ENCODE assay signal across 8 cellular contexts in the genomic region with DNA sequence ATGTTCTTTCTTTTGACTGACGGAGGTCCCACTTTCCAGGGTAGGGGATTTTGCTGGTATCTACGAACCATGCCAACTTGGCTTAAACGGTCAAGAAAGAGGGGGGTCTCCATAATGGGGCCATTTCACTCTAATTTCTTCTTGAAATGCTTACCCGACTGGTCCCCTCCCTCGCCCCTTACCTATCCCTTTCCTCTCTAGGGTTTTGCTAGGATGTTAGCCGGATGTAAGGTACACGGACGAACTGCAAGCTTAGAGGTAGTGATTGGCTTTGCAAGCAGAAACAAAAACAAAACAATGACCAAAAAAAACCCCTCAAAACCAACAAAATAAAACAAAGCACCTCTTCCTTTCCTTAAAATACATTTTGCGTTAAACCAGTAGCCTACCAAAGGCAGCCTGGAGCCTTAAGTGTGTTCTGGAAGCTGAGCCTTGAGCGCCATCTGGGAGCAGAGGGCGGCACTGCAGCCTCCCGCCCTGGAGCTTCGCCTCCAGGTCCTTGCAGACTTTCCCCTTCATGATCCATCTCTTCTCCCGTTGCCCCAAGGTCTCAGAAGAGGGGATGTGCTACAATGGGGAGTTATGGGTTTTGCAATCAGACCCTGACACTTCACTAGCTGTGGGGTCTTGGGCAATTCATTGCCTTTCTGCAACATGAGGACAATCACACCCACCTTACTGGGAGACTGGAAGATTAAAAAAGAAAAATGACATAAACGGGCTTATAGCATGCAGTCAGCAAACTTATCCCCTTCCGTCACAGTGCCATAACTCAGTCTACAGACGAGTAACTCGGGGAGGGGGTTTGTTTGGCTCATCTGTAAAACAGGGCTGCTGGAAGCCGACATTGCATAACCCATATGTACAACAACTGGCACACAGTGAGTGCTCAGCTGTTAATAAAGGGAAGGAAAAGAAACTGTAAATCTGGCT.
DNase-seq lines count a peak whose midpoint lies in the region; TF ChIP-seq lines count a peak whose summit lies in the region.
"Not testable (repeated sequence)": the region's sequence is repeated elsewhere in the genome, so short reads cannot be mapped to it uniquely, and the experiment has no call there.

No MANE protein-coding gene starts in this region.

- not testable (repeated sequence) for DNase-seq in CD14-positive monocyte (ENCODE audit: low spot score); GM20000 (ENCODE audit: low spot score); WERI-Rb-1
- DNase-seq in NCI-H1694 treated with DMSO at 0.1 percent for 48 hours (lab: John Stamatoyannopoulos, UW) (peak; percentile 1), foreskin melanocyte (peak; percentile 2), midbrain (lab: John Stamatoyannopoulos, UW) (peak; percentile 10)
- peak; percentile 2 for DNase-seq in stimulated activated CD4-positive, alpha-beta T cell treated with anti-CD3 and anti-CD28 coated beads, Interleukin-15, amount 100 ng/mL, for 24 hours

- not testable (repeated sequence) for H3K4me3 ChIP-seq in WERI-Rb-1 (ENCODE audit: low read depth, low read length)

- H3K36me3 Mint-ChIP-seq in CD14-positive monocyte, brain: not testable (repeated sequence)

- TF ChIP-seq CTCF in CD14-positive monocyte (IDR thresholded peaks at IDR 0.05) (peak; percentile 72), GM20000 (IDR thresholded peaks at IDR 0.05; ENCODE audit: extremely low read depth, missing control alignments) (peak; percentile 32), WERI-Rb-1 (IDR thresholded peaks at IDR 0.05; ENCODE audit: low read depth, low read length) (peak; percentile 55), brain (conservative IDR thresholded peaks at IDR 0.05) (peak; percentile 81 to 86)

- H3K27me3 Mint-ChIP-seq in CD14-positive monocyte (ENCODE audit: low read depth in 3 of 3); brain: not testable (repeated sequence)

- not testable (repeated sequence) for H3K27ac ChIP-seq in WERI-Rb-1

- H3K9me3 Mint-ChIP-seq in CD14-positive monocyte, brain: not testable (repeated sequence)

- intact Hi-C loops in CD14-positive monocyte (cut with micrococcal nuclease), result not testable (repeated sequence)

- not testable (repeated sequence) for H3K4me1 Mint-ChIP-seq in CD14-positive monocyte, brain

- not testable (repeated sequence) for H3K36me3 ChIP-seq in WERI-Rb-1

- H3K9me3 ChIP-seq in WERI-Rb-1 (ENCODE audit: severe bottlenecking), result not testable (repeated sequence)

- H3K4me3 Mint-ChIP-seq in CD14-positive monocyte, brain: not testable (repeated sequence)

- not testable (repeated sequence) for H3K27ac Mint-ChIP-seq in CD14-positive monocyte
- peak overlapping the region in 2 of 5 experiments; percentile 74 to 89 for H3K27ac Mint-ChIP-seq in brain

- not testable (repeated sequence) for H3K27me3 ChIP-seq in WERI-Rb-1 (ENCODE audit: insufficient read depth, low read depth, severe bottlenecking)

Comparison
In these comparisons a context has a peak if more than half of its experiments do, and no peak if none do; other contexts are left out.
1. CTCF ChIP-seq: peak in every context shown above with its lines; median percentile 84 in brain; 72 in CD14-positive monocyte; 55 in WERI-Rb-1; 32 in GM20000.